In the genomic region with DNA sequence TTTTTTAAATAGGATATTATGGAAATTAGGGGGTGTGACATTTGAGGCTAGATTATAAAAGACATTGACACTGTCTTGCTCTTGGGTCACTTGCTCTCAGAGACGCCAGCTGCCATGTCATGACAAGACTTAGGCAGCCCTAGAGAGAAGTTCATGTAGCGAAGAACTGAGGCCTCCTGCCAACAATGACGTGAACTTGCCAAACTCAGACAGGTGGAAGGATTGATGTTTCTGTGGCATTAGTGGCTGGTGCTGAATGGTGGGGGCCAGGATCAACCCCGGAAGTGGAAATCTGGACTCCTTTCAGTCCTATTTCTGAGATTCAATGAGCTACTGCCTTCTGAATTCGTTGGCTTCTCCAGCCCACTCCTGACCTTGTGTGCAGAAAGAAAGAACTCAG, we compare ENCODE assay signal across 25 cellular contexts. TPM values are rescaled to one million over a fixed set of nuclear protein-coding genes. Genes with fewer than 3 reads are reported as not detected.
"Had no signal": no experiment of that assay in that cellular context is flagged by ENCODE, and none has a peak within 500 bp of the region (broad histone marks: within the 10 kb centered on the region; RNA-seq: fewer than 3 reads in every experiment).

No MANE protein-coding gene starts in this region.

- H3K4me1 ChIP-seq: gastroesophageal sphincter, suprapubic skin had no signal

- H3K4me3 ChIP-seq: dorsolateral prefrontal cortex, gastroesophageal sphincter, lower lobe of right lung, sigmoid colon, smooth muscle cell, suprapubic skin, tibial nerve had no signal

- H3K27ac ChIP-seq: lower lobe of right lung, sigmoid colon, suprapubic skin had no signal

- H3K9me3 ChIP-seq: gastroesophageal sphincter, lower lobe of right lung, sigmoid colon, suprapubic skin, tibial nerve had no signal

- DNase-seq: activated B cell treated with CpG ODN at 0.5 μM for 24 hours; activated CD4-positive, alpha-beta T cell treated with anti-CD3 and anti-CD28 coated beads for 36 hours; activated CD8-positive, alpha-beta memory T cell treated with anti-CD3 and anti-CD28 coated beads, Interleukin-2, amount 10 ng/mL, durations not matched to agents 7 days and 5 days; activated CD8-positive, alpha-beta T cell treated with anti-CD3 and anti-CD28 coated beads, Interleukin-2, amount 10 ng/mL, durations not matched to agents 7 days and 5 days; activated naive CD4-positive, alpha-beta T cell; activated T-cell treated with anti-CD3 and anti-CD28 coated beads, Interleukin-2, amount 50 U/mL, for 72 hours; dorsolateral prefrontal cortex; effector memory CD8-positive, alpha-beta T cell; erythroblast; head of caudate nucleus; lower lobe of right lung; mesenchymal stem cell; natural killer cell; sigmoid colon; stimulated activated CD4-positive, alpha-beta T cell treated with anti-CD3 and anti-CD28 coated beads, Interleukin-15, amount 100 ng/mL, for 24 hours; stimulated activated naive CD4-positive, alpha-beta T cell; T-helper 1 cell had no signal

- H3K27me3 ChIP-seq: dorsolateral prefrontal cortex, gastroesophageal sphincter, sigmoid colon, suprapubic skin, tibial nerve had no signal

- H3K36me3 Mint-ChIP-seq: activated naive CD4-positive, alpha-beta T cell treated with anti-CD3 and anti-CD28 coated beads, Interleukin-2, amount 50 U/mL, for 72 hours; natural killer cell had no signal

- H3K27ac Mint-ChIP-seq: activated B cell treated with CpG ODN at 0.5 μM for 24 hours; activated CD4-positive, alpha-beta T cell treated with anti-CD3 and anti-CD28 coated beads for 36 hours; activated CD8-positive, alpha-beta memory T cell treated with anti-CD3 and anti-CD28 coated beads, Interleukin-2, amount 10 ng/mL, durations not matched to agents 7 days and 5 days; activated CD8-positive, alpha-beta T cell treated with anti-CD3 and anti-CD28 coated beads, Interleukin-2, amount 10 ng/mL, durations not matched to agents 7 days and 5 days; activated naive CD4-positive, alpha-beta T cell treated with anti-CD3 and anti-CD28 coated beads, Interleukin-2, amount 50 U/mL, for 72 hours; activated T-cell treated with anti-CD3 and anti-CD28 coated beads, Interleukin-2, amount 50 U/mL, for 72 hours; effector memory CD8-positive, alpha-beta T cell; natural killer cell; T-helper 2 cell treated with Interferon-gamma antibody and Interleukin-4, amounts not matched to agents 5 μg/mL and 100 μg/mL, for 36 hours had no signal

- H3K4me3 Mint-ChIP-seq: activated B cell treated with CpG ODN at 0.5 μM for 24 hours; activated CD4-positive, alpha-beta T cell treated with anti-CD3 and anti-CD28 coated beads for 36 hours; activated CD8-positive, alpha-beta memory T cell treated with anti-CD3 and anti-CD28 coated beads, Interleukin-2, amount 10 ng/mL, durations not matched to agents 7 days and 5 days; activated CD8-positive, alpha-beta T cell treated with anti-CD3 and anti-CD28 coated beads, Interleukin-2, amount 10 ng/mL, durations not matched to agents 7 days and 5 days; activated T-cell treated with anti-CD3 and anti-CD28 coated beads, Interleukin-2, amount 50 U/mL, for 72 hours; effector memory CD8-positive, alpha-beta T cell; natural killer cell; T-helper 2 cell treated with Interferon-gamma antibody and Interleukin-4, amounts not matched to agents 5 μg/mL and 100 μg/mL, for 36 hours had no signal

- H3K36me3 ChIP-seq: gastroesophageal sphincter, sigmoid colon, suprapubic skin, tibial nerve had no signal

- H3K27me3 Mint-ChIP-seq: activated B cell treated with CpG ODN at 0.5 μM for 24 hours; activated CD4-positive, alpha-beta T cell treated with anti-CD3 and anti-CD28 coated beads for 36 hours; activated CD8-positive, alpha-beta memory T cell treated with anti-CD3 and anti-CD28 coated beads, Interleukin-2, amount 10 ng/mL, durations not matched to agents 7 days and 5 days had no signal

- H3K9me3 Mint-ChIP-seq: activated B cell treated with CpG ODN at 0.5 μM for 24 hours; activated naive CD4-positive, alpha-beta T cell treated with anti-CD3 and anti-CD28 coated beads, Interleukin-2, amount 50 U/mL, for 72 hours; activated T-cell treated with anti-CD3 and anti-CD28 coated beads, Interleukin-2, amount 50 U/mL, for 72 hours; effector memory CD8-positive, alpha-beta T cell; natural killer cell; T-helper 2 cell treated with Interferon-gamma antibody and Interleukin-4, amounts not matched to agents 5 μg/mL and 100 μg/mL, for 36 hours had no signal

RNA-seq across cellular contexts. Expression of a gene that starts 14.7 kb away (rescaled TPM):
- total RNA-seq: fibroblast of villous mesenchyme, osteocyte had no signal
